In genomic region chr2:219059375-219059724, GRCh38 we compare ENCODE assay signal across 1 cellular context.
TF ChIP-seq lines count a peak whose summit lies in the region.

No MANE protein-coding gene starts in this region.

TF ChIP-seq in SK-N-SH, 30 proteins besides CTCF, POLR2A, EP300 and RAD21 (continued from another document):
- no peak for TF ChIP-seq NRF1 (IDR thresholded peaks at IDR 0.05; ENCODE audit: low read depth, low read length)
- TF ChIP-seq JUND (IDR thresholded peaks at IDR 0.05) = no peak
- TF ChIP-seq TCF12 (IDR thresholded peaks at IDR 0.05) = no peak
- TF ChIP-seq YY1 (IDR thresholded peaks at IDR 0.05; ENCODE audit: low read depth) = no peak
- no peak for TF ChIP-seq ZBTB33 (IDR thresholded peaks at IDR 0.05; ENCODE audit: borderline replicate concordance, low read depth)
- TF ChIP-seq, protein P1, sequence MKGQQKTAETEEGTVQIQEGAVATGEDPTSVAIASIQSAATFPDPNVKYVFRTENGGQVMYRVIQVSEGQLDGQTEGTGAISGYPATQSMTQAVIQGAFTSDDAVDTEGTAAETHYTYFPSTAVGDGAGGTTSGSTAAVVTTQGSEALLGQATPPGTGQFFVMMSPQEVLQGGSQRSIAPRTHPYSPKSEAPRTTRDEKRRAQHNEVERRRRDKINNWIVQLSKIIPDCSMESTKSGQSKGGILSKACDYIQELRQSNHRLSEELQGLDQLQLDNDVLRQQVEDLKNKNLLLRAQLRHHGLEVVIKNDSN (IDR thresholded peaks at IDR 0.05; ENCODE audit: borderline replicate concordance, low read depth) = no peak
